In genomic region chr5:143153332-143154119, GRCh38 we compare ENCODE assay signal across 12 cellular contexts.
DNase-seq lines count a peak whose midpoint lies in the region; ATAC-seq and TF ChIP-seq lines count a peak whose summit lies in the region.
"Had no signal": no experiment of that assay in that cellular context is flagged by ENCODE, and none has a peak within 500 bp of the region (broad histone marks: within the 10 kb centered on the region; RNA-seq: fewer than 3 reads in every experiment).

No MANE protein-coding gene starts in this region.

- H3K4me2 ChIP-seq in IMR-90 (ENCODE audit: low read depth, low read length), result peak overlapping the region; percentile 66

- 0% methylated on average over 3 of the region's 7 CpGs; no CpG with 5 or more reads in 1 of the 2 experiments for WGBS in IMR-90 (ENCODE audit: extremely low coverage in 2 of 2, insufficient read length in 1 of 2), 2 experiments
- 67 to 75% methylated on average over 7 of the region's 7 CpGs for WGBS in thyroid gland, 2 donors

- H2BK20ac ChIP-seq in IMR-90 (ENCODE audit: low read depth, low read length), result peak overlapping the region; percentile 99

- H3K4me3 ChIP-seq in IMR-90 (ENCODE audit: insufficient read depth, low read depth, low read length) (no peak overlapping the region), choroid plexus epithelial cell (ENCODE audit: low read depth, low read length) (no peak overlapping the region), lower lobe of right lung (no peak overlapping the region), thyroid gland (replicated peaks in 1 of 3) (no peak overlapping the region)

- POLR2A ChIA-PET in IMR-90 (lab: Charles Lee; ENCODE audit: unreplicated experiment), result interaction anchor here (0.6 kb wide), 2 partner anchors 15 to 97 kb away, joined by 3 to 16 read pairs; no protein-coding TSS in a partner anchor

- H3K9me1 ChIP-seq in IMR-90 (ENCODE audit: insufficient read depth, low read length), result peaks cover 17% of the 10 kb centered on the region

- H3K56ac ChIP-seq in IMR-90 (ENCODE audit: extremely low read depth, insufficient read depth, low read length), result peak overlapping the region; percentile 89; the same call in 1 of the 2 replicates

- H3K27ac ChIP-seq in IMR-90 (ENCODE audit: insufficient read depth, low read length), result peak overlapping the region; percentile 75; the same call in 1 of the 2 replicates
- peak overlapping the region; percentile 32 for H3K27ac ChIP-seq in lower lobe of right lung
- H3K27ac ChIP-seq in thyroid gland, result peak overlapping the region in 2 of 3 donors; percentile 3 to 11

- CTCF ChIA-PET in IMR-90 (lab: Yijun Ruan, JAX), result interaction anchor here (1.7 kb wide), 1 partner anchor 250 kb away, joined by 4 read pairs; the partner anchor contains the start of gene NR3C1

- peak overlapping the region; percentile 8; the same call in 1 of the 2 replicates for H3K9ac ChIP-seq in IMR-90 (ENCODE audit: low read depth, low read length)

- peaks cover 8 to 18% of the 10 kb centered on the region in 2 donors for H3K4me1 Mint-ChIP-seq in natural killer cell

- DNase-seq in IMR-90 (peak; percentile 97), choroid plexus epithelial cell (ENCODE audit: low read depth) (peak; percentile 73), lower lobe of right lung (no peak), thyroid gland (peak; percentile 17 to 20), natural killer cell (no peak)
- DNase-seq: cerebellar nuclear complex, NCI-H1417, small intestine had no signal

- H3K4me3 Mint-ChIP-seq in natural killer cell, result no peak overlapping the region
- H3K4me3 Mint-ChIP-seq: stimulated activated naive CD8-positive, alpha-beta T cell treated with anti-CD3 and anti-CD28 coated beads, Interleukin-15, Interleukin-2, amounts not matched to agents 100 ng/mL and 50 ng/mL, for 24 hours had no signal

- TF ChIP-seq POLR2A in IMR-90 (IDR thresholded peaks at IDR 0.05; ENCODE audit: low read depth, low read length) (no peak; the same call in 1 of the 2 replicates), thyroid gland (IDR thresholded peaks at IDR 0.05) (no peak)

- peak overlapping the region; percentile 97 for H2BK5ac ChIP-seq in IMR-90 (ENCODE audit: low read depth, low read length, poor library complexity, severe bottlenecking)

- TF ChIP-seq RAD21 in IMR-90 (IDR thresholded peaks at IDR 0.05; ENCODE audit: low read length), result peak; percentile 42; the same call in 1 of the 2 replicates

- H3K9me3 ChIP-seq in IMR-90 (ENCODE audit: control insufficient read depth, insufficient read depth, low read length) (no peaks in the 10 kb centered on the region), lower lobe of right lung (no peaks in the 10 kb centered on the region), thyroid gland (no peaks in the 10 kb centered on the region)

- peak overlapping the region; percentile 25 for H4K5ac ChIP-seq in IMR-90 (ENCODE audit: low read depth, low read length)

- no peaks in the 10 kb centered on the region for H3K27me3 Mint-ChIP-seq in natural killer cell (ENCODE audit: low read depth in 2 of 2)
- H3K27me3 Mint-ChIP-seq: stimulated activated naive CD8-positive, alpha-beta T cell treated with anti-CD3 and anti-CD28 coated beads, Interleukin-15, Interleukin-2, amounts not matched to agents 100 ng/mL and 50 ng/mL, for 24 hours had no signal

- H2AK5ac ChIP-seq in IMR-90 (ENCODE audit: low read depth, low read length), result peak overlapping the region; percentile 78

- peak overlapping the region; percentile 29 for H2AFZ ChIP-seq in IMR-90 (replicated peaks; ENCODE audit: low read length, poor library complexity)

- H3K4ac ChIP-seq in IMR-90 (ENCODE audit: low read depth, low read length), result peak overlapping the region; percentile 100

- BruUV-seq in IMR-90 (replicated peaks; lab: Mats Ljungman, UMichigan), result no TSS peak

- H4K91ac ChIP-seq in IMR-90 (ENCODE audit: insufficient read depth, low read depth, low read length), result peak overlapping the region; percentile 99

- peak; percentile 84 for ATAC-seq in IMR-90 (ENCODE audit: low read depth)
- ATAC-seq in lower lobe of right lung, result peak; percentile 31 to 50
- no peak for ATAC-seq in natural killer cell
- no peak for ATAC-seq in GM21515 (IDR thresholded peaks at IDR 0.05; ENCODE audit: unreplicated experiment)
- no peak for ATAC-seq in HG03108 (IDR thresholded peaks at IDR 0.05; ENCODE audit: unreplicated experiment)
- ATAC-seq in GM18907 (IDR thresholded peaks at IDR 0.05; ENCODE audit: unreplicated experiment), result no peak

- H3K36me3 ChIP-seq in IMR-90 (ENCODE audit: control insufficient read depth, insufficient read depth, low read length) (no peaks in the 10 kb centered on the region), lower lobe of right lung (no peaks in the 10 kb centered on the region), thyroid gland (no peaks in the 10 kb centered on the region)

- H3K18ac ChIP-seq in IMR-90 (ENCODE audit: low read depth, low read length), result peak overlapping the region; percentile 100

- no peaks in the 10 kb centered on the region for H3K27me3 ChIP-seq in IMR-90 (ENCODE audit: control insufficient read depth, insufficient read depth, low read length)
- no peaks in the 10 kb centered on the region for H3K27me3 ChIP-seq in lower lobe of right lung (ENCODE audit: low read depth)
- no peaks in the 10 kb centered on the region for H3K27me3 ChIP-seq in thyroid gland

- H3K4me1 ChIP-seq in IMR-90 (ENCODE audit: control insufficient read depth, insufficient read depth, low read length), result peaks cover 27% of the 10 kb centered on the region
- peaks cover 31% of the 10 kb centered on the region for H3K4me1 ChIP-seq in lower lobe of right lung
- peaks cover 0 to 25% of the 10 kb centered on the region in 2 donors for H3K4me1 ChIP-seq in thyroid gland

- no peaks in the 10 kb centered on the region for H4K20me1 ChIP-seq in IMR-90 (ENCODE audit: insufficient read depth, low read length)

- H3K79me1 ChIP-seq in IMR-90 (ENCODE audit: low read depth in 1 of 2, low read length in 2 of 2), result peaks cover 0 to 11% of the 10 kb centered on the region in 2 experiments; a peak in 2 of 4 replicates

- H3K36me3 Mint-ChIP-seq in natural killer cell, result peaks cover 7% of the 10 kb centered on the region

- intact Hi-C loops in IMR-90 (cut with micrococcal nuclease), result loop anchor here (10.0 kb wide), 1 partner anchor 1011 kb away; no protein-coding TSS in a partner anchor
- intact Hi-C loops in lower lobe of right lung (cut with DNase I), result no loop called here
- intact Hi-C loops in thyroid gland (cut with DNase I), result no loop called here
- intact Hi-C loops in natural killer cell (cut with micrococcal nuclease), result no loop called here

- H3K9me3 Mint-ChIP-seq in natural killer cell, result no peaks in the 10 kb centered on the region
- H3K9me3 Mint-ChIP-seq: stimulated activated naive CD8-positive, alpha-beta T cell treated with anti-CD3 and anti-CD28 coated beads, Interleukin-15, Interleukin-2, amounts not matched to agents 100 ng/mL and 50 ng/mL, for 24 hours had no signal

- peak overlapping the region; percentile 99; the same call in 2 of the 3 replicates for H2BK15ac ChIP-seq in IMR-90 (ENCODE audit: low read depth, low read length)

- in situ Hi-C loops in IMR-90 (cut with MboI; ENCODE audit: low sequenced_read_pairs), result no loop called here

- dilution Hi-C loops in IMR-90 (cut with HindIII; ENCODE audit: low sequenced_read_pairs, unreplicated experiment), result no loop called here

- H3K23ac ChIP-seq in IMR-90 (ENCODE audit: low read depth, low read length), result peak overlapping the region; percentile 90

- peak overlapping the region; percentile 95 for H3K14ac ChIP-seq in IMR-90 (replicated peaks; ENCODE audit: low read depth, low read length)

- H4K8ac ChIP-seq in IMR-90 (ENCODE audit: low read depth in 2 of 2, low read length in 2 of 2), result peak overlapping the region; percentile 86 to 94; a peak in 3 of 4 replicates

- H3K27ac Mint-ChIP-seq in natural killer cell, result peak overlapping the region in 1 of 2 donors; percentile 17
- H3K27ac Mint-ChIP-seq: stimulated activated naive CD8-positive, alpha-beta T cell treated with anti-CD3 and anti-CD28 coated beads, Interleukin-15, Interleukin-2, amounts not matched to agents 100 ng/mL and 50 ng/mL, for 24 hours had no signal

- H2AK9ac ChIP-seq in IMR-90 (replicated peaks; ENCODE audit: low read depth, low read length, poor library complexity), result peak overlapping the region; percentile 6

- H2BK120ac ChIP-seq in IMR-90 (ENCODE audit: low read depth, low read length), result peak overlapping the region; percentile 100

- TF ChIP-seq CTCF in IMR-90 (conservative IDR thresholded peaks at IDR 0.05; ENCODE audit: low read depth, low read length) (no peak), choroid plexus epithelial cell (conservative IDR thresholded peaks at IDR 0.05; ENCODE audit: low read depth, low read length) (no peak), lower lobe of right lung (IDR thresholded peaks at IDR 0.05) (no peak), thyroid gland (IDR thresholded peaks at IDR 0.05) (no peak), natural killer cell (IDR thresholded peaks at IDR 0.05) (no peak)

TF ChIP-seq in IMR-90, 13 proteins besides CTCF, POLR2A, EP300 and RAD21:
- TF ChIP-seq NFE2L2 (IDR thresholded peaks at IDR 0.05; ENCODE audit: low read depth, low read length) (no peak), MXI1 (IDR thresholded peaks at IDR 0.05; ENCODE audit: borderline replicate concordance, low read depth, low read length) (0 out of 2 replicates have a peak, but pooled peaks have one; percentile 51), RCOR1 (IDR thresholded peaks at IDR 0.05; ENCODE audit: insufficient replicate concordance, low read length) (peak; percentile 21), SMC3 (IDR thresholded peaks at IDR 0.05; ENCODE audit: low read depth, low read length) (no peak), CHD1 (IDR thresholded peaks at IDR 0.05; ENCODE audit: low read depth, low read length) (no peak), FOS (IDR thresholded peaks at IDR 0.05; ENCODE audit: low read depth, low read length) (0 out of 2 replicates have a peak, but pooled peaks have one; percentile 22), MAZ (IDR thresholded peaks at IDR 0.05; ENCODE audit: borderline replicate concordance, low read depth, low read length) (no peak), CEBPB (IDR thresholded peaks at IDR 0.05; ENCODE audit: low read depth, low read length) (peak; percentile 77), BHLHE40 (IDR thresholded peaks at IDR 0.05; ENCODE audit: low read depth, low read length) (peak; percentile 84)

Comparison
In these comparisons a context has a peak if more than half of its experiments do, and no peak if none do; other contexts are left out.
1. ATAC-seq: peak in IMR-90 (single experiment) and lower lobe of right lung (2 of 2); none in natural killer cell (0 of 3), GM21515 (single experiment), HG03108 (single experiment) and GM18907 (single experiment).
2. DNase-seq: peak in IMR-90 (single experiment), choroid plexus epithelial cell (single experiment) and thyroid gland (2 of 2); none in lower lobe of right lung (single experiment) and natural killer cell (single experiment).
3. H3K27ac ChIP-seq: peak in every context shown above with its lines; median percentile 75 in IMR-90; 32 in lower lobe of right lung; 7 in thyroid gland.